In the genomic region with DNA sequence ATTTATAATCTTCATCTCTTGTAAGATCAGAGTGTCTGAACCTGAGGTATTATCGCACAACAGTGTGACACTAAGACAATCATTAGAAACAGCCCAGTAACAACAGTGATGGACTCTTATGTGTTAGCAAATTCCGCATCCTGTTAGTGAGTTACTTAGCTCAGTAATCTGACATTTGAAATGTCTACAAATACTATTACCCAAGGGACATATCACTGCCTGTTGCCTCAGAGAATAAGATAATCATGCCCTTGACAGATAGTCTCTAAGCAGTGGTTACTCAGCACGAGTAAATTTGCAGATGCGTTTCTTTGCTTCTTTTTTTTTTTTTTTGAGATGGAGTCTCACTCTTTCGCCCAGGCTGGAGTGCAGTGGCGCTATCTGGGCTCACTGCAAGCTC, we compare ENCODE assay signal across 2 cellular contexts.
TF ChIP-seq lines count a peak whose summit lies in the region.

No MANE protein-coding gene starts in this region.

TF ChIP-seq in IMR-90, 13 proteins besides CTCF, POLR2A, EP300 and RAD21:
- TF ChIP-seq MAFK (IDR thresholded peaks at IDR 0.05; ENCODE audit: low read depth, low read length) (no peak), FOS (IDR thresholded peaks at IDR 0.05; ENCODE audit: low read depth, low read length) (no peak), RFX5 (IDR thresholded peaks at IDR 0.05; ENCODE audit: low read depth, low read length) (no peak), CHD1 (IDR thresholded peaks at IDR 0.05; ENCODE audit: low read depth, low read length) (no peak), NFE2L2 (IDR thresholded peaks at IDR 0.05; ENCODE audit: low read depth, low read length) (no peak), MXI1 (IDR thresholded peaks at IDR 0.05; ENCODE audit: borderline replicate concordance, low read depth, low read length) (no peak), MAZ (IDR thresholded peaks at IDR 0.05; ENCODE audit: borderline replicate concordance, low read depth, low read length) (no peak), RCOR1 (IDR thresholded peaks at IDR 0.05; ENCODE audit: insufficient replicate concordance, low read length) (no peak), SMC3 (IDR thresholded peaks at IDR 0.05; ENCODE audit: low read depth, low read length) (no peak), CEBPB (IDR thresholded peaks at IDR 0.05; ENCODE audit: low read depth, low read length) (no peak), BHLHE40 (IDR thresholded peaks at IDR 0.05; ENCODE audit: low read depth, low read length) (no peak)
- TF ChIP-seq, protein P1, sequence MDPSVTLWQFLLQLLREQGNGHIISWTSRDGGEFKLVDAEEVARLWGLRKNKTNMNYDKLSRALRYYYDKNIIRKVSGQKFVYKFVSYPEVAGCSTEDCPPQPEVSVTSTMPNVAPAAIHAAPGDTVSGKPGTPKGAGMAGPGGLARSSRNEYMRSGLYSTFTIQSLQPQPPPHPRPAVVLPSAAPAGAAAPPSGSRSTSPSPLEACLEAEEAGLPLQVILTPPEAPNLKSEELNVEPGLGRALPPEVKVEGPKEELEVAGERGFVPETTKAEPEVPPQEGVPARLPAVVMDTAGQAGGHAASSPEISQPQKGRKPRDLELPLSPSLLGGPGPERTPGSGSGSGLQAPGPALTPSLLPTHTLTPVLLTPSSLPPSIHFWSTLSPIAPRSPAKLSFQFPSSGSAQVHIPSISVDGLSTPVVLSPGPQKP (IDR thresholded peaks at IDR 0.05; ENCODE audit: borderline replicate concordance, low read depth, low read length) = no peak
- TF ChIP-seq, protein P2, sequence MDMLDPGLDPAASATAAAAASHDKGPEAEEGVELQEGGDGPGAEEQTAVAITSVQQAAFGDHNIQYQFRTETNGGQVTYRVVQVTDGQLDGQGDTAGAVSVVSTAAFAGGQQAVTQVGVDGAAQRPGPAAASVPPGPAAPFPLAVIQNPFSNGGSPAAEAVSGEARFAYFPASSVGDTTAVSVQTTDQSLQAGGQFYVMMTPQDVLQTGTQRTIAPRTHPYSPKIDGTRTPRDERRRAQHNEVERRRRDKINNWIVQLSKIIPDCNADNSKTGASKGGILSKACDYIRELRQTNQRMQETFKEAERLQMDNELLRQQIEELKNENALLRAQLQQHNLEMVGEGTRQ (IDR thresholded peaks at IDR 0.05; ENCODE audit: low read depth, low read length) = no peak

TF ChIP-seq in H1, 55 proteins besides CTCF, POLR2A, EP300 and RAD21:
- TF ChIP-seq ASH2L (IDR thresholded peaks at IDR 0.05; ENCODE audit: low read length) (no peak), YY1 (IDR thresholded peaks at IDR 0.05; ENCODE audit: low read depth, low read length) (no peak), SAP30 (IDR thresholded peaks at IDR 0.05; ENCODE audit: insufficient read depth, insufficient replicate concordance, low read length) (no peak), CBX5 (IDR thresholded peaks at IDR 0.05; ENCODE audit: low read depth, low read length) (no peak), CHD2 (IDR thresholded peaks at IDR 0.05; ENCODE audit: low read length) (no peak), SIN3A (conservative IDR thresholded peaks at IDR 0.05 in 1 of 2, IDR thresholded peaks at IDR 0.05 in 1 of 2; ENCODE audit: low read depth in 1 of 2, low read length in 2 of 2) (no peak)
TF ChIP-seq in H1: peak in this region for 0.
